ENCODE assay signal across 10 cellular contexts in genomic region chr1:24294228-24294672, GRCh38. TPM values are rescaled to one million over a fixed set of nuclear protein-coding genes. Genes with fewer than 3 reads are reported as not detected.
DNase-seq lines count a peak whose midpoint lies in the region; ATAC-seq and TF ChIP-seq lines count a peak whose summit lies in the region.
"Had no signal": no experiment of that assay in that cellular context is flagged by ENCODE, and none has a peak within 500 bp of the region (broad histone marks: within the 10 kb centered on the region; RNA-seq: fewer than 3 reads in every experiment).

No MANE protein-coding gene starts in this region.

- TF ChIP-seq CTCF in AG10803 (conservative IDR thresholded peaks at IDR 0.05; ENCODE audit: low read length) (no peak), epithelial cell of esophagus (IDR thresholded peaks at IDR 0.05; ENCODE audit: insufficient read depth, low read depth, low read length, missing control alignments) (no peak), omental fat pad (IDR thresholded peaks at IDR 0.05) (no peak)

- DNase-seq in AG10803 (ENCODE audit: low read depth) (peak; percentile 97), NCI-H226 (peak; percentile 93), epithelial cell of esophagus (ENCODE audit: low read depth) (peak; percentile 99), omental fat pad (ENCODE audit: low spot score) (no peak), NCI-H526 treated with DMSO at 0.1 percent for 48 hours (lab: John Stamatoyannopoulos, UW) (no peak), posterior vena cava (ENCODE audit: low spot score) (no peak)
- DNase-seq: DMS79 treated with DMSO at 0.1 percent for 48 hours; effector CD4-positive, alpha-beta T cell had no signal

- ATAC-seq in omental fat pad (ENCODE audit: low FRiP score) (peak; percentile 80), GM19351 (IDR thresholded peaks at IDR 0.05; ENCODE audit: unreplicated experiment) (no peak), GM21447 (IDR thresholded peaks at IDR 0.05; ENCODE audit: unreplicated experiment) (no peak)

- H3K4me3 ChIP-seq in AG10803 (ENCODE audit: low read length) = peak overlapping the region; percentile 30
- H3K4me3 ChIP-seq in epithelial cell of esophagus (ENCODE audit: low read length) = no peak overlapping the region

- intact Hi-C loops in posterior vena cava (cut with DNase I) = no loop called here

RNA-seq across cellular contexts. Expression of gene GRHL3, which starts 24.9 kb away (rescaled TPM):
- 1 to 10 TPM in 1 of 4 donors, under 1 TPM in 3; 0.44 to 3.3 (median 0.66) TPM for total RNA-seq in omental fat pad
- total RNA-seq in posterior vena cava = under 1 TPM; 0.14 to 0.19 TPM

Comparison
In these comparisons a context has a peak if more than half of its experiments do, and no peak if none do; other contexts are left out.
1. DNase-seq: peak in AG10803 (single experiment), NCI-H226 (single experiment) and epithelial cell of esophagus (single experiment); none in omental fat pad (single experiment), NCI-H526 treated with DMSO at 0.1 percent for 48 hours (single experiment) and posterior vena cava (single experiment).